In genomic region chr1:6601049-6601864, GRCh38 we compare ENCODE assay signal across 8 cellular contexts. TPM values are rescaled to one million over a fixed set of nuclear protein-coding genes. Genes with fewer than 3 reads are reported as not detected.
DNase-seq lines count a peak whose midpoint lies in the region; ATAC-seq, FAIRE-seq and TF ChIP-seq lines count a peak whose summit lies in the region.

No MANE protein-coding gene starts in this region.

- 0% methylated on average over 29 of the region's 35 CpGs for WGBS in mesodermal cell (ENCODE audit: insufficient coverage in 2 of 2), 2 experiments

- no peaks in the 10 kb centered on the region for H3K9me3 ChIP-seq in mesodermal cell (ENCODE audit: control insufficient read depth, low read length)

- peak overlapping the region; percentile 79 for H3K27ac ChIP-seq in mesodermal cell (ENCODE audit: low read depth, low read length, severe bottlenecking)

- DNase-seq in ELF-1 (ENCODE audit: low read depth, low spot score) (peak; percentile 70), NOMO-1 treated with DMSO at 0.1 percent for 48 hours (lab: John Stamatoyannopoulos, UW; ENCODE audit: unreplicated experiment) (peak; percentile 66)
- DNase-seq in activated CD8-positive, alpha-beta memory T cell treated with anti-CD3 and anti-CD28 coated beads, Interleukin-2, amount 50 U/mL, for 4 hours, result peak; percentile 81
- peak; percentile 74 to 81 for DNase-seq in stimulated activated CD8-positive, alpha-beta memory T cell treated with anti-CD3 and anti-CD28 coated beads, Interleukin-15, amount 100 ng/mL, for 48 hours (ENCODE audit: low read depth in 2 of 2)

- TF ChIP-seq POLR2A in GM18505 (IDR thresholded peaks at IDR 0.05; ENCODE audit: borderline replicate concordance, extremely low read depth, insufficient read depth, insufficient read length), result no peak

- H3K4me3 ChIP-seq in mesodermal cell (ENCODE audit: extremely low read depth, insufficient read depth, low read length, poor library complexity, severe bottlenecking), result peak overlapping the region; percentile 81

- peaks cover 31% of the 10 kb centered on the region for H3K36me3 ChIP-seq in mesodermal cell (ENCODE audit: control insufficient read depth, insufficient read depth, low read length)

- peak; percentile 35 for FAIRE-seq in endometrium (lab: Jason Lieb, UNC)

- ATAC-seq in HG02588 (IDR thresholded peaks at IDR 0.05; ENCODE audit: unreplicated experiment), result peak; percentile 28
- no peak for ATAC-seq in GM18505 (IDR thresholded peaks at IDR 0.05; ENCODE audit: unreplicated experiment)

- peaks cover 19% of the 10 kb centered on the region for H3K4me1 ChIP-seq in mesodermal cell (ENCODE audit: control insufficient read depth, insufficient read depth, low read length, poor library complexity, severe bottlenecking)

RNA-seq across cellular contexts. Expression of gene KLHL21, which starts 1.4 kb away (rescaled TPM):
- 7.8 TPM for polyA plus RNA-seq in mesodermal cell (2013, experiment 1 of 2)
- polyA plus RNA-seq in mesodermal cell (2013, experiment 2 of 2), result 7.7 TPM

RNA-seq across cellular contexts. Expression of gene PHF13, which starts 12.3 kb away (rescaled TPM):
- 26.7 TPM for polyA plus RNA-seq in mesodermal cell (2013, experiment 1 of 2)
- 22.6 TPM for polyA plus RNA-seq in mesodermal cell (2013, experiment 2 of 2)

RNA-seq across cellular contexts. Expression of gene ZBTB48, which starts 21.5 kb away (rescaled TPM):
- polyA plus RNA-seq in mesodermal cell (2013, experiment 1 of 2), result 20.0 TPM
- polyA plus RNA-seq in mesodermal cell (2013, experiment 2 of 2), result 18.6 TPM

RNA-seq across cellular contexts. Expression of gene THAP3, which starts 23.4 kb away (rescaled TPM):
- 24.1 TPM for polyA plus RNA-seq in mesodermal cell (2013, experiment 1 of 2)
- polyA plus RNA-seq in mesodermal cell (2013, experiment 2 of 2), result 21.9 TPM

RNA-seq across cellular contexts. Expression of gene TAS1R1, which starts 46.1 kb away (rescaled TPM):
- polyA plus RNA-seq in mesodermal cell (2013, experiment 1 of 2), result not detected
- polyA plus RNA-seq in mesodermal cell (2013, experiment 2 of 2), result 0.15 TPM
